3 cellular contexts compared by ENCODE assay signal in the genomic region with DNA sequence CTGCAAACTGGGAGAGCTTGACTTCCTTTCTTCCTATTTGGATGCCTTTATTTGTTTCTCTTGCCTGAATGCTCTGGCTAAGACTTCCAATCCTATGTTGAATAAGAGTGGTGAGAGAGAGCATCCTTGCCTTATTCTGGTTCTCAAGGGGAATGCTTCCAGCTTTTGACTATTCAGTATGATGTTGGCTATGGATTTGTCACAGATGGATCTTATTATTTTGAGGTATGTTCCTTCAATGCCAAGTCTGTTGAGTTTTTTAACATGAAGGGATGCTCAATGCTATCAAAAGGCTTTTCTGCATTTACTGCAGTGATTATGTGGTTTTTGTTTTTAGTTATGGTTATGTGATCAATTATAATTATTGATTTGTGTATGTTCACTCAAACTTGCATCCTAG.
"Had no signal": no experiment of that assay in that cellular context is flagged by ENCODE, and none has a peak within 500 bp of the region (broad histone marks: within the 10 kb centered on the region; RNA-seq: fewer than 3 reads in every experiment).

No MANE protein-coding gene starts in this region.

- ATAC-seq: GM12878 had no signal

- H3K4me3 ChIP-seq: GM12878 had no signal

- DNase-seq: GDM1, GF-D8 had no signal
